Comparison of ENCODE assay signal across 14 cellular contexts in genomic region chr16:72860726-72861562, GRCh38.
"Had no signal": no experiment of that assay in that cellular context is flagged by ENCODE, and none has a peak within 500 bp of the region (broad histone marks: within the 10 kb centered on the region; RNA-seq: fewer than 3 reads in every experiment).

No MANE protein-coding gene starts in this region.

- H3K4me1 ChIP-seq: foreskin keratinocyte, vagina had no signal

- ATAC-seq: activated CD4-positive, alpha-beta T cell treated with anti-CD3 and anti-CD28 coated beads for 36 hours; activated CD8-positive, alpha-beta memory T cell treated with anti-CD3 and anti-CD28 coated beads, Interleukin-2, amount 10 ng/mL, durations not matched to agents 7 days and 5 days; body of pancreas; effector memory CD8-positive, alpha-beta T cell; foreskin keratinocyte; stimulated activated effector memory CD8-positive, alpha-beta T cell treated with anti-CD3 and anti-CD28 coated beads, Interleukin-12 subunit alpha, Interleukin-12 subunit beta, amount 100 ng/mL, for 72 hours had no signal

- H3K27ac Mint-ChIP-seq: activated CD4-positive, alpha-beta memory T cell treated with anti-CD3 and anti-CD28 coated beads for 36 hours; activated CD4-positive, alpha-beta T cell treated with anti-CD3 and anti-CD28 coated beads for 36 hours; activated CD8-positive, alpha-beta memory T cell treated with anti-CD3 and anti-CD28 coated beads, Interleukin-2, amount 10 ng/mL, durations not matched to agents 7 days and 5 days; dendritic cell treated with granulocyte-macrophage colony-stimulating factor and Interleukin-4, amounts not matched to agents 40 ng/mL and 50 ng/mL, for 4 days; effector memory CD8-positive, alpha-beta T cell; stimulated activated effector memory CD8-positive, alpha-beta T cell treated with anti-CD3 and anti-CD28 coated beads, Interleukin-12 subunit alpha, Interleukin-12 subunit beta, amount 100 ng/mL, for 72 hours had no signal

- H3K36me3 Mint-ChIP-seq: activated CD4-positive, alpha-beta memory T cell treated with anti-CD3 and anti-CD28 coated beads for 36 hours; activated CD8-positive, alpha-beta memory T cell treated with anti-CD3 and anti-CD28 coated beads, Interleukin-2, amount 10 ng/mL, durations not matched to agents 7 days and 5 days; stimulated activated effector memory CD8-positive, alpha-beta T cell treated with anti-CD3 and anti-CD28 coated beads, Interleukin-12 subunit alpha, Interleukin-12 subunit beta, amount 100 ng/mL, for 72 hours had no signal

- H3K4me3 ChIP-seq: body of pancreas, vagina had no signal

- H3K4me1 Mint-ChIP-seq: activated CD4-positive, alpha-beta T cell treated with anti-CD3 and anti-CD28 coated beads for 36 hours; central memory CD8-positive, alpha-beta T cell; stimulated activated effector memory CD8-positive, alpha-beta T cell treated with anti-CD3 and anti-CD28 coated beads, Interleukin-12 subunit alpha, Interleukin-12 subunit beta, amount 100 ng/mL, for 72 hours had no signal

- H3K36me3 ChIP-seq: vagina had no signal

- H3K27me3 Mint-ChIP-seq: activated CD4-positive, alpha-beta memory T cell treated with anti-CD3 and anti-CD28 coated beads for 36 hours; dendritic cell treated with granulocyte-macrophage colony-stimulating factor and Interleukin-4, amounts not matched to agents 40 ng/mL and 50 ng/mL, for 4 days had no signal

- H3K9me3 ChIP-seq: body of pancreas, vagina had no signal

- H3K27ac ChIP-seq: foreskin keratinocyte, vagina had no signal

- H3K27me3 ChIP-seq: body of pancreas, foreskin keratinocyte, vagina had no signal

- H3K9me3 Mint-ChIP-seq: activated CD4-positive, alpha-beta memory T cell treated with anti-CD3 and anti-CD28 coated beads for 36 hours; central memory CD8-positive, alpha-beta T cell; dendritic cell treated with granulocyte-macrophage colony-stimulating factor and Interleukin-4, amounts not matched to agents 40 ng/mL and 50 ng/mL, for 4 days; stimulated activated effector memory CD8-positive, alpha-beta T cell treated with anti-CD3 and anti-CD28 coated beads, Interleukin-12 subunit alpha, Interleukin-12 subunit beta, amount 100 ng/mL, for 72 hours had no signal

- DNase-seq: activated CD4-positive, alpha-beta memory T cell treated with anti-CD3 and anti-CD28 coated beads for 36 hours; activated CD4-positive, alpha-beta T cell treated with anti-CD3 and anti-CD28 coated beads for 36 hours; activated CD8-positive, alpha-beta memory T cell treated with anti-CD3 and anti-CD28 coated beads, Interleukin-2, amount 10 ng/mL, durations not matched to agents 7 days and 5 days; activated naive CD4-positive, alpha-beta T cell treated with anti-CD3 and anti-CD28 coated beads, Interleukin-2, amount 50 U/mL, for 16 hours; activated T-cell treated with anti-CD3 and anti-CD28 coated beads, Interleukin-2, amount 50 U/mL, for 1 hour; body of pancreas; effector memory CD8-positive, alpha-beta T cell; foreskin keratinocyte; glutamatergic neuron; T-helper 2 cell had no signal

- H3K4me3 Mint-ChIP-seq: activated CD4-positive, alpha-beta memory T cell treated with anti-CD3 and anti-CD28 coated beads for 36 hours; activated CD4-positive, alpha-beta T cell treated with anti-CD3 and anti-CD28 coated beads for 36 hours; activated CD8-positive, alpha-beta memory T cell treated with anti-CD3 and anti-CD28 coated beads, Interleukin-2, amount 10 ng/mL, durations not matched to agents 7 days and 5 days; central memory CD8-positive, alpha-beta T cell; dendritic cell treated with granulocyte-macrophage colony-stimulating factor and Interleukin-4, amounts not matched to agents 40 ng/mL and 50 ng/mL, for 4 days; effector memory CD8-positive, alpha-beta T cell; stimulated activated effector memory CD8-positive, alpha-beta T cell treated with anti-CD3 and anti-CD28 coated beads, Interleukin-12 subunit alpha, Interleukin-12 subunit beta, amount 100 ng/mL, for 72 hours had no signal
